Comparison of ENCODE assay signal across 8 cellular contexts in the genomic region with DNA sequence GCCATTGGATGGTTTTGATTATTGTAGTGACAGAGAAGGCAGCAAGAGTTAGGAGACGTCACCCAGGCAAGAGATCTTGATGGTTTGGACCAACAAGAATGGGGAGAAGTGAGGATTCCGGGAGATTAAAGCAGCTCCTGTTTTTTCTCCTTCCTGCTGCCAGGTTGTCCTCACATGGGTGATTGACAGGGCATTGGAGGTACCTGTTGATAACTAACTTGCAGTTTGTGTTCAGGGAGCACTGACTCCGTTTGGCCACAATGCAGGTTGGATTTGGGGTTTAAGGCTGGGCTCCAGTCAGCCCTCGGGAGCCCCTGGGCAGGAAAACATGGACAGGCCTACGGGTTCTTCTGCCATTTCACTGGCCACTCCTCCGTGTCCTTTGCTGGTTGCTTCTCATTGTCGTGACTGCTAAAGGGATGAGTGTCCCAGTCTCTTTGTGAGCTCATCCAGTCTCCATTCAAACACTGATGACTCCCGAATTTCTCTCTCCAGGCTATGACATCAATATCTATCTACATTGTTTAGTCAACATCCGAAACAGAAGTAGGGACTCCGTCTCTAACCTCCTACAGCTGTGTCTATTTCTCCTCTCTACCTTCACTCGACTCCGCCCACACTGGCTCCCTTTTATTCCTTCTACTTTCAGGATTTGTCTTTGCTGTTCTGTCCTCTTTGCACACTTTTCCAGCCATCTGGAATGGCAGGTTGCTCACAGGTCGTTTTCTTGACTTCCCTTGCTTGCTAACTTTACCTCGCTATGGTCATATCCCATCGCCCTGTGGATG. TPM values are rescaled to one million over a fixed set of nuclear protein-coding genes. Genes with fewer than 3 reads are reported as not detected.
A peak's percentile ranks its signal among the peaks of the same experiment; 100 is the strongest.
DNase-seq lines count a peak whose midpoint lies in the region; ATAC-seq and TF ChIP-seq lines count a peak whose summit lies in the region.

No MANE protein-coding gene starts in this region.

- DNase-seq in CD4-positive, CD25-positive, alpha-beta regulatory T cell, result no peak
- DNase-seq in MG63, result no peak
- DNase-seq in stimulated activated CD4-positive, alpha-beta T cell treated with anti-CD3 and anti-CD28 coated beads, Interleukin-12 subunit alpha, Interleukin-12 subunit beta, amount 100 ng/mL, for 4 hours, result no peak
- DNase-seq in stimulated activated naive CD4-positive, alpha-beta T cell (lab: John Stamatoyannopoulos, UW), result no peak
- DNase-seq in GM19240 (ENCODE audit: insufficient read length, low spot score), result no peak

- no peaks in the 10 kb centered on the region for H3K9me3 ChIP-seq in CD4-positive, CD25-positive, alpha-beta regulatory T cell (ENCODE audit: control insufficient read depth in 2 of 2, low read length in 2 of 2)
- H3K9me3 ChIP-seq in MG63, result no peaks in the 10 kb centered on the region; the same call in 1 of the 2 replicates

- H3K27ac Mint-ChIP-seq in CD4-positive, CD25-positive, alpha-beta regulatory T cell, result peak overlapping the region; percentile 82 to 98 (median 96)
- H3K27ac Mint-ChIP-seq in nephron, result peak overlapping the region; percentile 96 to 99 (median 99)

- peaks cover 0 to 2% (median 0%) of the 10 kb centered on the region in 7 donors for H3K9me3 Mint-ChIP-seq in CD4-positive, CD25-positive, alpha-beta regulatory T cell
- H3K9me3 Mint-ChIP-seq in nephron, result peaks cover 15% of the 10 kb centered on the region

- peaks cover 21% of the 10 kb centered on the region for H3K4me1 ChIP-seq in CD4-positive, CD25-positive, alpha-beta regulatory T cell (ENCODE audit: control insufficient read depth, insufficient read depth, low read length, poor library complexity, severe bottlenecking)

- H3K27me3 Mint-ChIP-seq in CD4-positive, CD25-positive, alpha-beta regulatory T cell, result no peaks in the 10 kb centered on the region
- no peaks in the 10 kb centered on the region for H3K27me3 Mint-ChIP-seq in nephron (ENCODE audit: low read depth)

- TF ChIP-seq CTCF in nephron (IDR thresholded peaks at IDR 0.05; ENCODE audit: unreplicated experiment in 3 of 3), result no peak

- ATAC-seq in CD4-positive, CD25-positive, alpha-beta regulatory T cell (ENCODE audit: low read depth in 2 of 2), result no peak
- ATAC-seq in GM21515 (IDR thresholded peaks at IDR 0.05; ENCODE audit: unreplicated experiment), result no peak

- peaks cover 2% of the 10 kb centered on the region for H3K27me3 ChIP-seq in CD4-positive, CD25-positive, alpha-beta regulatory T cell (ENCODE audit: control insufficient read depth, insufficient read depth, low read length)
- no peaks in the 10 kb centered on the region for H3K27me3 ChIP-seq in MG63

- peak overlapping the region; percentile 88 to 96 (median 94) for H3K4me3 Mint-ChIP-seq in CD4-positive, CD25-positive, alpha-beta regulatory T cell
- H3K4me3 Mint-ChIP-seq in nephron, result peak overlapping the region; percentile 89 to 94 (median 91)

- peaks cover 7 to 40% (median 36%) of the 10 kb centered on the region in 4 donors for H3K4me1 Mint-ChIP-seq in CD4-positive, CD25-positive, alpha-beta regulatory T cell
- H3K4me1 Mint-ChIP-seq in nephron, result peaks cover 23% of the 10 kb centered on the region

- peak overlapping the region; percentile 72 for H3K4me3 ChIP-seq in CD4-positive, CD25-positive, alpha-beta regulatory T cell (ENCODE audit: low read depth, low read length)
- H3K4me3 ChIP-seq in MG63, result peak overlapping the region; percentile 96

- H3K36me3 Mint-ChIP-seq in CD4-positive, CD25-positive, alpha-beta regulatory T cell, result no peaks in the 10 kb centered on the region
- peaks cover 35% of the 10 kb centered on the region for H3K36me3 Mint-ChIP-seq in nephron (ENCODE audit: low read depth)

- no peak overlapping the region for H3K27ac ChIP-seq in CD4-positive, CD25-positive, alpha-beta regulatory T cell (ENCODE audit: insufficient read depth, low read length, poor library complexity, severe bottlenecking)
- peak overlapping the region; percentile 100 for H3K27ac ChIP-seq in cingulate gyrus (ENCODE audit: low read depth, low read length)

- no peaks in the 10 kb centered on the region for H3K36me3 ChIP-seq in CD4-positive, CD25-positive, alpha-beta regulatory T cell (ENCODE audit: control insufficient read depth, insufficient read depth, low read length)
- H3K36me3 ChIP-seq in MG63, result peaks cover 15% of the 10 kb centered on the region

RNA-seq across cellular contexts. Expression of a gene that starts 1.3 kb away (rescaled TPM):
- total RNA-seq in CD4-positive, CD25-positive, alpha-beta regulatory T cell, result 116 TPM
- 10 to 100 TPM; 26.8 to 45.6 (median 34.2) TPM for polyA plus RNA-seq in CD4-positive, CD25-positive, alpha-beta regulatory T cell
- 45.1 and 96.1 TPM in 2 replicates for total RNA-seq in MG63 (2014; rRNA removed; shearing (Covaris generic); ENCODE audit: low replicate concordance)

RNA-seq across cellular contexts. Expression of a gene that starts 17.7 kb away (rescaled TPM):
- 149 TPM for total RNA-seq in CD4-positive, CD25-positive, alpha-beta regulatory T cell
- 10 to 100 TPM; 26.2 to 33.5 (median 28.2) TPM for polyA plus RNA-seq in CD4-positive, CD25-positive, alpha-beta regulatory T cell
- 29.4 and 46.4 TPM in 2 replicates for total RNA-seq in MG63 (2014; rRNA removed; shearing (Covaris generic); ENCODE audit: low replicate concordance)

RNA-seq across cellular contexts. Expression of a gene that starts 27.5 kb away (rescaled TPM):
- 12.9 TPM for total RNA-seq in CD4-positive, CD25-positive, alpha-beta regulatory T cell
- 1 to 10 TPM; 3.0 to 4.2 (median 3.8) TPM for polyA plus RNA-seq in CD4-positive, CD25-positive, alpha-beta regulatory T cell
- total RNA-seq in MG63 (2014; rRNA removed; shearing (Covaris generic); ENCODE audit: low replicate concordance), result 12.1 and 16.5 TPM in 2 replicates

RNA-seq across cellular contexts. Expression of a gene that starts 27.9 kb away (rescaled TPM):
- total RNA-seq in CD4-positive, CD25-positive, alpha-beta regulatory T cell, result 48.1 TPM
- polyA plus RNA-seq in CD4-positive, CD25-positive, alpha-beta regulatory T cell, result 1 to 10 TPM; 8.8 to 9.7 (median 9.1) TPM
- total RNA-seq in MG63 (2014; rRNA removed; shearing (Covaris generic); ENCODE audit: low replicate concordance), result 5.2 and 11.5 TPM in 2 replicates

RNA-seq across cellular contexts. Expression of a gene that starts 31.5 kb away (rescaled TPM):
- total RNA-seq in CD4-positive, CD25-positive, alpha-beta regulatory T cell, result 67.9 TPM
- polyA plus RNA-seq in CD4-positive, CD25-positive, alpha-beta regulatory T cell, result 10 to 100 TPM; 12.7 to 23.6 (median 19.9) TPM
- total RNA-seq in MG63 (2014; rRNA removed; shearing (Covaris generic); ENCODE audit: low replicate concordance), result 27.6 and 45.1 TPM in 2 replicates
